Comparison of ENCODE assay signal across 8 cellular contexts in genomic region chr5:148733601-148734438, GRCh38.
DNase-seq lines count a peak whose midpoint lies in the region; ATAC-seq and TF ChIP-seq lines count a peak whose summit lies in the region.

No MANE protein-coding gene starts in this region.

- CTCF ChIA-PET in activated naive CD4-positive, alpha-beta T cell treated with anti-CD3 and anti-CD28 coated beads for 36 hours (lab: Charles Lee), result interaction anchor here (0.5 to 15.1 kb wide), 43 partner anchors 7 to 554 kb away, joined by 3 to 227 read pairs (median 4); no protein-coding TSS in a partner anchor

- peak; percentile 77 for ATAC-seq in upper lobe of right lung
- ATAC-seq in HG03521 (IDR thresholded peaks at IDR 0.05; ENCODE audit: unreplicated experiment), result no peak

- H3K4me3 ChIP-seq in SJSA1 (no peak overlapping the region), upper lobe of right lung (no peak overlapping the region)

- no peak overlapping the region for H3K27ac Mint-ChIP-seq in activated naive CD4-positive, alpha-beta T cell treated with anti-CD3 and anti-CD28 coated beads for 36 hours
- H3K27ac Mint-ChIP-seq in glutamatergic neuron (ENCODE audit: unreplicated experiment), result no peak overlapping the region

- intact Hi-C loops in activated naive CD4-positive, alpha-beta T cell treated with anti-CD3 and anti-CD28 coated beads for 36 hours (cut with micrococcal nuclease), result loop anchor here (1.0 kb wide), 5 partner anchors 223 to 535 kb away; no protein-coding TSS in a partner anchor
- intact Hi-C loops in upper lobe of right lung (cut with DNase I), result loop anchor here (5.0 to 10.0 kb wide), 4 partner anchors 261 to 381 kb away; no protein-coding TSS in a partner anchor

- H3K4me1 Mint-ChIP-seq in activated naive CD4-positive, alpha-beta T cell treated with anti-CD3 and anti-CD28 coated beads for 36 hours (ENCODE audit: low read depth), result peaks cover 2% of the 10 kb centered on the region
- peaks cover 3% of the 10 kb centered on the region for H3K4me1 Mint-ChIP-seq in glutamatergic neuron (ENCODE audit: low read depth, unreplicated experiment)

- H3K27ac ChIP-seq in SJSA1 (no peak overlapping the region), upper lobe of right lung (no peak overlapping the region)

- H3K27me3 ChIP-seq in SJSA1 (replicated peaks) (no peaks in the 10 kb centered on the region), upper lobe of right lung (no peaks in the 10 kb centered on the region)

- H3K9me3 ChIP-seq in SJSA1 (replicated peaks) (no peaks in the 10 kb centered on the region), upper lobe of right lung (no peaks in the 10 kb centered on the region)

- H3K4me1 ChIP-seq in SJSA1 (replicated peaks), result peaks cover 56% of the 10 kb centered on the region
- H3K4me1 ChIP-seq in upper lobe of right lung, result peaks cover 4% of the 10 kb centered on the region

- H3K4me3 Mint-ChIP-seq in activated naive CD4-positive, alpha-beta T cell treated with anti-CD3 and anti-CD28 coated beads for 36 hours, result no peak overlapping the region
- H3K4me3 Mint-ChIP-seq in glutamatergic neuron (ENCODE audit: unreplicated experiment), result no peak overlapping the region

- DNase-seq in GM10266 (ENCODE audit: extremely low spot score) (peak; percentile 25), Kasumi-1 (lab: John Stamatoyannopoulos, UW) (peak; percentile 72 to 73), SJSA1 (ENCODE audit: low read depth in 1 of 2, low spot score in 2 of 2) (peak; percentile 87 to 88), glutamatergic neuron (peak; percentile 72), pons (ENCODE audit: low spot score) (peak; percentile 90), upper lobe of right lung (no peak)
- peak; percentile 88 for DNase-seq in activated naive CD4-positive, alpha-beta T cell treated with anti-CD3 and anti-CD28 coated beads for 36 hours

- H3K9me3 Mint-ChIP-seq in activated naive CD4-positive, alpha-beta T cell treated with anti-CD3 and anti-CD28 coated beads for 36 hours, result no peaks in the 10 kb centered on the region
- no peaks in the 10 kb centered on the region for H3K9me3 Mint-ChIP-seq in glutamatergic neuron (ENCODE audit: unreplicated experiment)

- peak; percentile 73 for TF ChIP-seq CTCF in GM10266 (IDR thresholded peaks at IDR 0.05; ENCODE audit: control insufficient read depth, insufficient read depth, low read depth, missing control alignments)
- peak; percentile 71 for TF ChIP-seq CTCF in glutamatergic neuron (IDR thresholded peaks at IDR 0.05; ENCODE audit: partially characterized antibody, unreplicated experiment)
- TF ChIP-seq CTCF in upper lobe of right lung (IDR thresholded peaks at IDR 0.05), result peak; percentile 75

- no peaks in the 10 kb centered on the region for H3K36me3 ChIP-seq in SJSA1
- no peaks in the 10 kb centered on the region for H3K36me3 ChIP-seq in upper lobe of right lung

- no peaks in the 10 kb centered on the region for H3K36me3 Mint-ChIP-seq in activated naive CD4-positive, alpha-beta T cell treated with anti-CD3 and anti-CD28 coated beads for 36 hours (ENCODE audit: low read depth)
- no peaks in the 10 kb centered on the region for H3K36me3 Mint-ChIP-seq in glutamatergic neuron (ENCODE audit: unreplicated experiment)

- H3K27me3 Mint-ChIP-seq in activated naive CD4-positive, alpha-beta T cell treated with anti-CD3 and anti-CD28 coated beads for 36 hours (ENCODE audit: low read depth), result peaks cover 9% of the 10 kb centered on the region
- no peaks in the 10 kb centered on the region for H3K27me3 Mint-ChIP-seq in glutamatergic neuron (ENCODE audit: unreplicated experiment)
